ENCODE assay signal across 18 cellular contexts in genomic region chr1:56550132-56550531, GRCh38. TPM values are rescaled to one million over a fixed set of nuclear protein-coding genes. Genes with fewer than 3 reads are reported as not detected.
DNase-seq lines count a peak whose midpoint lies in the region; ATAC-seq and TF ChIP-seq lines count a peak whose summit lies in the region.
"Had no signal": no experiment of that assay in that cellular context is flagged by ENCODE, and none has a peak within 500 bp of the region (broad histone marks: within the 10 kb centered on the region; RNA-seq: fewer than 3 reads in every experiment).

No MANE protein-coding gene starts in this region.

- peaks cover 13% of the 10 kb centered on the region for H3K27me3 Mint-ChIP-seq in GM23338 (ENCODE audit: insufficient read depth, low read depth, poor library complexity)
- H3K27me3 Mint-ChIP-seq in nephron progenitor cell (ENCODE audit: low read depth, poor library complexity) = no peaks in the 10 kb centered on the region
- H3K27me3 Mint-ChIP-seq: activated CD4-positive, alpha-beta T cell treated with anti-CD3 and anti-CD28 coated beads, Interleukin-2, amount 10 ng/mL, durations not matched to agents 7 days and 5 days had no signal

- H3K4me1 Mint-ChIP-seq in GM23338 (peaks cover 87% of the 10 kb centered on the region), nephron progenitor cell (peaks cover 61% of the 10 kb centered on the region)
- H3K4me1 Mint-ChIP-seq: activated CD4-positive, alpha-beta T cell treated with anti-CD3 and anti-CD28 coated beads, Interleukin-2, amount 10 ng/mL, durations not matched to agents 7 days and 5 days; activated naive CD8-positive, alpha-beta T cell treated with anti-CD3 and anti-CD28 coated beads, Interleukin-2, amount 10 ng/mL, durations not matched to agents 7 days and 5 days had no signal

- no peaks in the 10 kb centered on the region for H3K9me3 ChIP-seq in adrenal gland (replicated peaks in 1 of 3)
- H3K9me3 ChIP-seq: mucosa of descending colon, pancreas, testis had no signal

- intact Hi-C loops in left ventricle myocardium superior (cut with micrococcal nuclease) (no loop called here), adrenal gland (cut with DNase I) (no loop called here)

- H3K27me3 ChIP-seq in GM23338 (ENCODE audit: insufficient read depth) (no peaks in the 10 kb centered on the region), adrenal gland (no peaks in the 10 kb centered on the region)
- H3K27me3 ChIP-seq: pancreas, testis had no signal

- H2AFZ ChIP-seq in GM23338 = no peak overlapping the region

- peak overlapping the region; percentile 97 for H3K27ac Mint-ChIP-seq in GM23338
- H3K27ac Mint-ChIP-seq in nephron progenitor cell = peak overlapping the region; percentile 79
- H3K27ac Mint-ChIP-seq: activated CD4-positive, alpha-beta T cell treated with anti-CD3 and anti-CD28 coated beads, Interleukin-2, amount 10 ng/mL, durations not matched to agents 7 days and 5 days; activated naive CD8-positive, alpha-beta T cell treated with anti-CD3 and anti-CD28 coated beads, Interleukin-2, amount 10 ng/mL, durations not matched to agents 7 days and 5 days had no signal

- no peaks in the 10 kb centered on the region for H3K9me3 Mint-ChIP-seq in GM23338
- no peaks in the 10 kb centered on the region for H3K9me3 Mint-ChIP-seq in nephron progenitor cell
- H3K9me3 Mint-ChIP-seq: activated CD4-positive, alpha-beta T cell treated with anti-CD3 and anti-CD28 coated beads, Interleukin-2, amount 10 ng/mL, durations not matched to agents 7 days and 5 days; activated naive CD8-positive, alpha-beta T cell treated with anti-CD3 and anti-CD28 coated beads, Interleukin-2, amount 10 ng/mL, durations not matched to agents 7 days and 5 days; activated T-cell treated with anti-CD3 and anti-CD28 coated beads, Interleukin-2, amount 50 U/mL, for 4 hours had no signal

- WGBS in adrenal gland, 4 donors = 73 to 87% (median 83%) methylated on average over 2 of the region's 2 CpGs

- DNase-seq in GM23338 (ENCODE audit: low spot score) (peak; percentile 92), NCI-H345 (lab: John Stamatoyannopoulos, UW) (peak; percentile 66), left ventricle myocardium superior (no peak), nephron progenitor cell (no peak), NCI-H524 (lab: John Stamatoyannopoulos, UW) (no peak), adrenal gland (no peak)
- no peak for DNase-seq in stimulated activated naive CD8-positive, alpha-beta T cell treated with anti-CD3 and anti-CD28 coated beads, Interleukin-15, Interleukin-2, amounts not matched to agents 100 U/mL and 50 U/mL, for 24 hours
- DNase-seq: activated CD4-positive, alpha-beta T cell treated with anti-CD3 and anti-CD28 coated beads, Interleukin-2, amount 10 ng/mL, durations not matched to agents 7 days and 5 days; activated naive CD8-positive, alpha-beta T cell treated with anti-CD3 and anti-CD28 coated beads, Interleukin-2, amount 10 ng/mL, durations not matched to agents 7 days and 5 days; activated T-cell treated with anti-CD3 and anti-CD28 coated beads, Interleukin-2, amount 50 U/mL, for 4 hours; AML-193; GOT3; mucosa of descending colon; NCI-H1694; pancreas; testis had no signal

- no peaks in the 10 kb centered on the region for H3K9me2 ChIP-seq in GM23338 (ENCODE audit: insufficient read depth)

- H3K36me3 Mint-ChIP-seq in GM23338 (ENCODE audit: low read depth) = peaks cover 14% of the 10 kb centered on the region
- H3K36me3 Mint-ChIP-seq in nephron progenitor cell (ENCODE audit: low read depth) = peaks cover 11% of the 10 kb centered on the region
- H3K36me3 Mint-ChIP-seq: activated naive CD8-positive, alpha-beta T cell treated with anti-CD3 and anti-CD28 coated beads, Interleukin-2, amount 10 ng/mL, durations not matched to agents 7 days and 5 days had no signal

- H3K27ac ChIP-seq in GM23338 (ENCODE audit: low read depth) (peak overlapping the region; percentile 97), adrenal gland (no peak overlapping the region)
- H3K27ac ChIP-seq: HL-60, pancreas had no signal

- peaks cover 11% of the 10 kb centered on the region for H3F3A ChIP-seq in GM23338 (replicated peaks; ENCODE audit: low read depth)

- H3K4me1 ChIP-seq in GM23338 (ENCODE audit: insufficient read depth) (peaks cover 92% of the 10 kb centered on the region), adrenal gland (replicated peaks in 1 of 2) (peaks cover 7 to 17% of the 10 kb centered on the region in 2 donors)

- H3K4me3 ChIP-seq in GM23338 (peak overlapping the region; percentile 34), adrenal gland (no peak overlapping the region)
- H3K4me3 ChIP-seq: mucosa of descending colon, pancreas, testis had no signal

- H3K36me3 ChIP-seq in GM23338 (ENCODE audit: insufficient read depth) (no peaks in the 10 kb centered on the region), adrenal gland (replicated peaks in 1 of 2) (no peaks in the 10 kb centered on the region)
- H3K36me3 ChIP-seq: pancreas had no signal

- ATAC-seq in GM23338 (peak; percentile 89), left ventricle myocardium superior (peak; percentile 8), GM18868 (IDR thresholded peaks at IDR 0.05; ENCODE audit: unreplicated experiment) (no peak)
- ATAC-seq in stimulated activated naive CD8-positive, alpha-beta T cell treated with anti-CD3 and anti-CD28 coated beads, Interleukin-15, Interleukin-2, amounts not matched to agents 100 U/mL and 50 U/mL, for 24 hours = no peak
- ATAC-seq: activated T-cell treated with anti-CD3 and anti-CD28 coated beads, Interleukin-2, amount 50 U/mL, for 4 hours; mucosa of descending colon; pancreas had no signal

- peaks cover 91% of the 10 kb centered on the region for H3K79me2 ChIP-seq in GM23338 (replicated peaks; ENCODE audit: insufficient read depth)

- H3K4me2 ChIP-seq in GM23338 = peak overlapping the region; percentile 57

- no peaks in the 10 kb centered on the region; the same call in 1 of the 2 replicates for H4K20me1 ChIP-seq in GM23338 (replicated peaks; ENCODE audit: insufficient read depth)

- TF ChIP-seq POLR2A in adrenal gland (IDR thresholded peaks at IDR 0.05) = no peak

- H3K4me3 Mint-ChIP-seq in GM23338 (peak overlapping the region; percentile 47), nephron progenitor cell (no peak overlapping the region)
- H3K4me3 Mint-ChIP-seq: activated CD4-positive, alpha-beta T cell treated with anti-CD3 and anti-CD28 coated beads, Interleukin-2, amount 10 ng/mL, durations not matched to agents 7 days and 5 days; activated naive CD8-positive, alpha-beta T cell treated with anti-CD3 and anti-CD28 coated beads, Interleukin-2, amount 10 ng/mL, durations not matched to agents 7 days and 5 days; activated T-cell treated with anti-CD3 and anti-CD28 coated beads, Interleukin-2, amount 50 U/mL, for 4 hours had no signal

- TF ChIP-seq CTCF in GM23338 (conservative IDR thresholded peaks at IDR 0.05; ENCODE audit: low read depth in 2 of 2) = no peak
- TF ChIP-seq CTCF in nephron progenitor cell (IDR thresholded peaks at IDR 0.05) = no peak
- no peak for TF ChIP-seq CTCF in adrenal gland (IDR thresholded peaks at IDR 0.05)

TF ChIP-seq in GM23338, 12 proteins besides CTCF, POLR2A, EP300 and RAD21 (continues in another document):
- TF ChIP-seq REST (IDR thresholded peaks at IDR 0.05; ENCODE audit: unreplicated experiment) (peak; percentile 26), ZNF331 (CRISPR knock-in tag; IDR thresholded peaks at IDR 0.05; ENCODE audit: low read depth) (peak; percentile 41; the same call in 1 of the 2 replicates), CREB1 (CRISPR knock-in tag; IDR thresholded peaks at IDR 0.05; ENCODE audit: low read depth) (peak; percentile 61)

RNA-seq across cellular contexts. Expression of gene PLPP3, which starts 29.2 kb away (rescaled TPM):
- 49.0 and 61.9 TPM in 2 replicates for total RNA-seq in GM23338 (2014; rRNA removed; shearing (Covaris generic))
- 41.9 and 42.2 TPM in 2 replicates for polyA plus RNA-seq in GM23338 (2016; fragmentation: Nextera tagmentation; extraction: Ambion mirVana)
- total RNA-seq in left ventricle myocardium superior = 140 TPM
- 100 to 1,000 TPM in 5 of 8 donors, 10 to 100 TPM in 3; 61.0 to 156 (median 102) TPM for total RNA-seq in adrenal gland
- polyA plus RNA-seq in adrenal gland = 10 to 100 TPM; 11.7 to 98.6 (median 13.0) TPM
- total RNA-seq: activated CD4-positive, alpha-beta T cell treated with anti-CD3 and anti-CD28 coated beads, Interleukin-2, amount 10 ng/mL, durations not matched to agents 7 days and 5 days had no signal

Comparison
In these comparisons a context has a peak if more than half of its experiments do, and no peak if none do; other contexts are left out.
1. ATAC-seq: peak in GM23338 (single experiment) and left ventricle myocardium superior (single experiment); none in stimulated activated naive CD8-positive, alpha-beta T cell treated with anti-CD3 and anti-CD28 coated beads, Interleukin-15, Interleukin-2, amounts not matched to agents 100 U/mL and 50 U/mL, for 24 hours (single experiment) and GM18868 (single experiment).
2. DNase-seq: peak in GM23338 (single experiment) and NCI-H345 (single experiment); none in left ventricle myocardium superior (single experiment), nephron progenitor cell (single experiment), NCI-H524 (0 of 2), adrenal gland (0 of 7) and stimulated activated naive CD8-positive, alpha-beta T cell treated with anti-CD3 and anti-CD28 coated beads, Interleukin-15, Interleukin-2, amounts not matched to agents 100 U/mL and 50 U/mL, for 24 hours (single experiment).